In genomic region chr4:163143532-163143931, GRCh38 we compare ENCODE assay signal across 19 cellular contexts. TPM values are rescaled to one million over a fixed set of nuclear protein-coding genes. Genes with fewer than 3 reads are reported as not detected.
A peak's percentile ranks its signal among the peaks of the same experiment; 100 is the strongest.
DNase-seq lines count a peak whose midpoint lies in the region; ATAC-seq and TF ChIP-seq lines count a peak whose summit lies in the region.
"Had no signal": no experiment of that assay in that cellular context is flagged by ENCODE, and none has a peak within 500 bp of the region (broad histone marks: within the 10 kb centered on the region; RNA-seq: fewer than 3 reads in every experiment).

No MANE protein-coding gene starts in this region.

- TF ChIP-seq CTCF in H9 (conservative IDR thresholded peaks at IDR 0.05), result no peak
- TF ChIP-seq CTCF in mucosa of descending colon (IDR thresholded peaks at IDR 0.05), result no peak

- no peaks in the 10 kb centered on the region for H3K9me3 ChIP-seq in H9 (ENCODE audit: control insufficient read depth, low read depth, low read length)
- H3K9me3 ChIP-seq in mucosa of descending colon, result no peaks in the 10 kb centered on the region
- H3K9me3 ChIP-seq: BE2C had no signal

- no peak overlapping the region for H3K4me2 ChIP-seq in H9 (ENCODE audit: insufficient read depth, insufficient read length, low read length)

- H4K91ac ChIP-seq in H9 (ENCODE audit: insufficient read length, low read depth, low read length), result no peak overlapping the region

- no peak overlapping the region for H3K14ac ChIP-seq in H9 (ENCODE audit: insufficient read depth, low read length)

- no peak overlapping the region for H4K5ac ChIP-seq in H9 (ENCODE audit: insufficient read length, low read depth, low read length)

- H2AK5ac ChIP-seq in H9 (ENCODE audit: insufficient read length, low read length), result no peak overlapping the region

- peaks cover 0 to 32% (median 8%) of the 10 kb centered on the region in 3 experiments; a peak in 5 of 7 replicates for H3K36me3 Mint-ChIP-seq in H9 (ENCODE audit: insufficient read depth in 1 of 3, low read depth in 3 of 3)
- peaks cover 22% of the 10 kb centered on the region for H3K36me3 Mint-ChIP-seq in effector memory CD8-positive, alpha-beta T cell (ENCODE audit: insufficient read depth)

- no peak overlapping the region for H3K9ac ChIP-seq in H9 (ENCODE audit: extremely low read depth, insufficient read length, low read length)

- no peaks in the 10 kb centered on the region for H3K9me3 Mint-ChIP-seq in H9
- no peaks in the 10 kb centered on the region for H3K9me3 Mint-ChIP-seq in effector memory CD8-positive, alpha-beta T cell
- H3K9me3 Mint-ChIP-seq: CD4-positive, CD25-positive, alpha-beta regulatory T cell; CD8-positive, alpha-beta memory T cell had no signal

- no peak for ATAC-seq in effector memory CD8-positive, alpha-beta T cell (replicated peaks)
- peak; percentile 77 for ATAC-seq in mucosa of descending colon
- no peak for ATAC-seq in GM18505 (IDR thresholded peaks at IDR 0.05; ENCODE audit: unreplicated experiment)
- ATAC-seq in HG03135 (IDR thresholded peaks at IDR 0.05; ENCODE audit: unreplicated experiment), result no peak
- ATAC-seq: GM12878 had no signal

- H2BK15ac ChIP-seq in H9 (ENCODE audit: low read depth, low read length), result no peak overlapping the region

- H3K27me3 Mint-ChIP-seq in H9 (ENCODE audit: low read depth), result no peaks in the 10 kb centered on the region
- no peaks in the 10 kb centered on the region for H3K27me3 Mint-ChIP-seq in effector memory CD8-positive, alpha-beta T cell
- H3K27me3 Mint-ChIP-seq: CD4-positive, CD25-positive, alpha-beta regulatory T cell had no signal

- H3K18ac ChIP-seq in H9 (ENCODE audit: insufficient read length, low read depth, low read length), result no peak overlapping the region

- intact Hi-C loops in mucosa of descending colon (cut with DNase I, micrococcal nuclease), result no loop called here

- H3K27ac ChIP-seq in H9 (ENCODE audit: insufficient read length, low read depth, low read length), result no peak overlapping the region

- H3K4me1 ChIP-seq in H9 (ENCODE audit: insufficient read depth, low read length) (no peaks in the 10 kb centered on the region), mucosa of descending colon (ENCODE audit: low read depth) (peaks cover 5% of the 10 kb centered on the region)
- H3K4me1 ChIP-seq: BE2C had no signal

- H3K4ac ChIP-seq in H9 (ENCODE audit: low read depth, low read length), result no peak overlapping the region

- no peak overlapping the region for H2AFZ ChIP-seq in H9 (ENCODE audit: low read length)

- no peak overlapping the region for H3K23ac ChIP-seq in H9 (ENCODE audit: insufficient read length, low read depth, low read length)

- H2BK12ac ChIP-seq in H9 (ENCODE audit: insufficient read length, low read depth, low read length), result no peak overlapping the region

- H3K36me3 ChIP-seq in mucosa of descending colon (ENCODE audit: low read depth), result no peaks in the 10 kb centered on the region

- no peak overlapping the region for H3T11ph ChIP-seq in H9 (ENCODE audit: low read length)

- H2BK20ac ChIP-seq in H9 (ENCODE audit: low read depth, low read length, poor library complexity, severe bottlenecking), result no peak overlapping the region

- DNase-seq in H9, result no peak
- no peak for DNase-seq in effector memory CD8-positive, alpha-beta T cell
- DNase-seq in mucosa of descending colon, result peak; percentile 19 to 34 (median 23)
- no peak for DNase-seq in hepatic stellate cell (ENCODE audit: low spot score)
- DNase-seq: ACHN; BE2C; C1 segment of cervical spinal cord; CD4-positive, CD25-positive, alpha-beta regulatory T cell; CD8-positive, alpha-beta memory T cell; COR-L47; DMS 273 treated with DMSO at 0.1 percent for 48 hours; DMS53; DND-41; EL; GOT3; H7 had no signal

- no CpG with 5 or more reads among the region's 1 CpG for WGBS in H9 (ENCODE audit: extremely low coverage, insufficient read length, low lambda C conversion rate)

- H3K4me1 Mint-ChIP-seq in H9, result peaks cover 0 to 6% of the 10 kb centered on the region in 2 experiments; a peak in 3 of 4 replicates
- H3K4me1 Mint-ChIP-seq in effector memory CD8-positive, alpha-beta T cell (ENCODE audit: low read depth in 2 of 2), result peaks cover 6 to 15% of the 10 kb centered on the region in 2 donors

- peak overlapping the region in 2 of 3 experiments; percentile 77 to 92; a peak in 2 of 7 replicates for H3K27ac Mint-ChIP-seq in H9
- peak overlapping the region; percentile 59 to 70 for H3K27ac Mint-ChIP-seq in effector memory CD8-positive, alpha-beta T cell

- TF ChIP-seq POLR2A in GM18505 (IDR thresholded peaks at IDR 0.05; ENCODE audit: borderline replicate concordance, extremely low read depth, insufficient read depth, insufficient read length), result no peak

- H3K23me2 ChIP-seq in H9 (ENCODE audit: insufficient read length, low read depth, low read length, poor library complexity, severe bottlenecking), result no peaks in the 10 kb centered on the region

- H3K4me3 Mint-ChIP-seq in H9, result no peak overlapping the region
- H3K4me3 Mint-ChIP-seq in effector memory CD8-positive, alpha-beta T cell, result no peak overlapping the region
- H3K4me3 Mint-ChIP-seq: CD4-positive, CD25-positive, alpha-beta regulatory T cell; CD8-positive, alpha-beta memory T cell had no signal

- H3K4me3 ChIP-seq in mucosa of descending colon, result no peak overlapping the region
- H3K4me3 ChIP-seq: GM12878 had no signal

- H2BK120ac ChIP-seq in H9 (ENCODE audit: low read depth, low read length, poor library complexity, severe bottlenecking), result no peak overlapping the region

- no peaks in the 10 kb centered on the region for H4K20me1 ChIP-seq in H9 (ENCODE audit: control insufficient read depth, insufficient read depth, insufficient read length)

- H3K79me2 ChIP-seq in H9 (ENCODE audit: insufficient read depth, low read length), result no peaks in the 10 kb centered on the region

- no peak overlapping the region for H3K56ac ChIP-seq in H9 (ENCODE audit: insufficient read length, low read depth, low read length)

- H4K8ac ChIP-seq in H9 (replicated peaks; ENCODE audit: insufficient read length, low read depth, low read length), result no peak overlapping the region

- H3K79me1 ChIP-seq in H9 (ENCODE audit: insufficient read depth, low read depth, low read length, poor library complexity, severe bottlenecking), result no peaks in the 10 kb centered on the region

- H2BK5ac ChIP-seq in H9 (ENCODE audit: insufficient read length, low read length), result no peak overlapping the region

- H3K27me3 ChIP-seq in H9 (ENCODE audit: insufficient read depth, low read length), result no peaks in the 10 kb centered on the region
- H3K27me3 ChIP-seq: BE2C had no signal

RNA-seq across cellular contexts. Expression of gene NAF1, which starts 23.2 kb away (rescaled TPM):
- total RNA-seq in H9 (2021), result 44.0 and 44.7 TPM in 2 replicates
- 10 to 100 TPM; 17.0 to 26.5 (median 18.0) TPM for total RNA-seq in mucosa of descending colon

Comparison
In these comparisons a context has a peak if more than half of its experiments do, and no peak if none do; other contexts are left out.
1. DNase-seq: peak in mucosa of descending colon (3 of 3); none in H9 (single experiment), effector memory CD8-positive, alpha-beta T cell (0 of 3) and hepatic stellate cell (single experiment).